19 cellular contexts compared by ENCODE assay signal in genomic region chr1:180311011-180311730, GRCh38.
DNase-seq lines count a peak whose midpoint lies in the region; ATAC-seq, FAIRE-seq and TF ChIP-seq lines count a peak whose summit lies in the region.
"Had no signal": no experiment of that assay in that cellular context is flagged by ENCODE, and none has a peak within 500 bp of the region (broad histone marks: within the 10 kb centered on the region; RNA-seq: fewer than 3 reads in every experiment).

No MANE protein-coding gene starts in this region.

- H4K91ac ChIP-seq in IMR-90 (ENCODE audit: insufficient read depth, low read depth, low read length), result peak overlapping the region; percentile 53; the same call in 1 of the 2 replicates

- peaks cover 3% of the 10 kb centered on the region; the same call in 1 of the 2 replicates for H3K36me3 ChIP-seq in IMR-90 (ENCODE audit: control insufficient read depth, insufficient read depth, low read length)

- TF ChIP-seq CTCF in IMR-90 (conservative IDR thresholded peaks at IDR 0.05; ENCODE audit: low read depth, low read length) (no peak), astrocyte of the spinal cord (IDR thresholded peaks at IDR 0.05; ENCODE audit: low read depth, low read length) (no peak), mesothelial cell of epicardium (IDR thresholded peaks at IDR 0.05; ENCODE audit: unreplicated experiment) (no peak)

- no peak overlapping the region for H4K5ac ChIP-seq in IMR-90 (ENCODE audit: low read depth, low read length)

- H2AK5ac ChIP-seq in IMR-90 (ENCODE audit: low read depth, low read length), result peak overlapping the region; percentile 24

- TF ChIP-seq POLR2A in IMR-90 (IDR thresholded peaks at IDR 0.05; ENCODE audit: low read depth, low read length), result no peak
- TF ChIP-seq POLR2A in GM12892 (IDR thresholded peaks at IDR 0.05; ENCODE audit: low read depth, low read length), result no peak

- CTCF ChIA-PET in IMR-90 (lab: Yijun Ruan, JAX), result no interaction called here
- CTCF ChIA-PET in T-cell (lab: Charles Lee), result interaction anchor here in 1 of 2 donors (0.5 kb wide), 1 partner anchor 903 kb away, joined by 9 read pairs; no protein-coding TSS in a partner anchor

- H3K18ac ChIP-seq in IMR-90 (ENCODE audit: low read depth, low read length), result no peak overlapping the region

- H3K4ac ChIP-seq in IMR-90 (ENCODE audit: low read depth, low read length), result peak overlapping the region; percentile 44

- no peak overlapping the region for H2AK9ac ChIP-seq in IMR-90 (replicated peaks; ENCODE audit: low read depth, low read length, poor library complexity)

- no peaks in the 10 kb centered on the region for H3K9me1 ChIP-seq in IMR-90 (ENCODE audit: insufficient read depth, low read length)

- 0 out of 2 replicates have a peak overlapping the region, but pooled peaks have one; percentile 14 for H3K23ac ChIP-seq in IMR-90 (ENCODE audit: low read depth, low read length)

- no peak for FAIRE-seq in GM12892 (lab: Jason Lieb, UNC)

- H3K9ac ChIP-seq in IMR-90 (ENCODE audit: low read depth, low read length), result no peak overlapping the region

- intact Hi-C loops in IMR-90 (cut with micrococcal nuclease), result no loop called here

- dilution Hi-C loops in IMR-90 (cut with HindIII; ENCODE audit: low sequenced_read_pairs, unreplicated experiment), result no loop called here

- H2BK5ac ChIP-seq in IMR-90 (ENCODE audit: low read depth, low read length, poor library complexity, severe bottlenecking), result peak overlapping the region; percentile 27

- no peak for TF ChIP-seq RAD21 in IMR-90 (IDR thresholded peaks at IDR 0.05; ENCODE audit: low read length)

- H3K4me1 Mint-ChIP-seq in mesothelial cell of epicardium (peaks cover 5% of the 10 kb centered on the region), T-cell (no peaks in the 10 kb centered on the region)
- H3K4me1 Mint-ChIP-seq: activated naive CD8-positive, alpha-beta T cell treated with anti-CD3 and anti-CD28 coated beads, Interleukin-2, amount 50 U/mL, for 24 hours had no signal

- no peaks in the 10 kb centered on the region for H3K9me3 ChIP-seq in IMR-90 (ENCODE audit: control insufficient read depth, insufficient read depth, low read length)

- H3K27ac Mint-ChIP-seq in mesothelial cell of epicardium, result peak overlapping the region; percentile 25
- no peak overlapping the region for H3K27ac Mint-ChIP-seq in T-cell
- H3K27ac Mint-ChIP-seq: activated naive CD8-positive, alpha-beta T cell treated with anti-CD3 and anti-CD28 coated beads, Interleukin-2, amount 50 U/mL, for 24 hours; natural killer cell; T-helper 2 cell treated with Interferon-gamma antibody and Interleukin-4, amounts not matched to agents 5 μg/mL and 100 μg/mL, for 36 hours had no signal

- DNase-seq in Daoy (ENCODE audit: low read depth) (peak; percentile 21), IMR-90 (peak; percentile 80), astrocyte of the spinal cord (ENCODE audit: low read depth, low spot score) (peak; percentile 29), mesothelial cell of epicardium (ENCODE audit: low spot score in 2 of 2, unreplicated experiment in 2 of 2) (no peak), GM12892 (ENCODE audit: insufficient read length) (no peak), iPS-NIHi11 (ENCODE audit: low spot score) (no peak), T-cell (no peak)
- DNase-seq: activated naive CD8-positive, alpha-beta T cell treated with anti-CD3 and anti-CD28 coated beads, Interleukin-2, amount 50 U/mL, for 24 hours; central memory CD4-positive, alpha-beta T cell; natural killer cell; NCI-H2029; NCI-H510A treated with DMSO at 0.1 percent for 48 hours; posterior cingulate gyrus; stimulated activated CD4-positive, alpha-beta T cell treated with anti-CD3 and anti-CD28 coated beads, Interleukin-4, amount 100 ng/mL, for 4 hours had no signal

- WGBS in IMR-90 (ENCODE audit: extremely low coverage in 2 of 2, insufficient read length in 1 of 2), 2 experiments, result 14% methylated on average over 1 of the region's 4 CpGs; no CpG with 5 or more reads in 1 of the 2 experiments

- peaks cover 7% of the 10 kb centered on the region; the same call in 1 of the 2 replicates for H4K20me1 ChIP-seq in IMR-90 (ENCODE audit: insufficient read depth, low read length)

- H3K4me3 Mint-ChIP-seq in mesothelial cell of epicardium (no peak overlapping the region), T-cell (no peak overlapping the region)
- H3K4me3 Mint-ChIP-seq: activated naive CD8-positive, alpha-beta T cell treated with anti-CD3 and anti-CD28 coated beads, Interleukin-2, amount 50 U/mL, for 24 hours; natural killer cell; T-helper 2 cell treated with Interferon-gamma antibody and Interleukin-4, amounts not matched to agents 5 μg/mL and 100 μg/mL, for 36 hours had no signal

- peak; percentile 46; the same call in 1 of the 2 replicates for ATAC-seq in IMR-90 (ENCODE audit: low read depth)
- ATAC-seq in GM21381 (IDR thresholded peaks at IDR 0.05; ENCODE audit: unreplicated experiment), result no peak
- no peak for ATAC-seq in T-cell (replicated peaks in 1 of 4)
- ATAC-seq: activated CD4-positive, CD25-positive, alpha-beta regulatory T cell treated with anti-CD3 and anti-CD28 coated beads, Interleukin-2, amount 50 U/mL, for 24 hours; activated naive CD8-positive, alpha-beta T cell treated with anti-CD3 and anti-CD28 coated beads, Interleukin-2, amount 50 U/mL, for 24 hours; natural killer cell had no signal

- H3K27me3 Mint-ChIP-seq in mesothelial cell of epicardium (ENCODE audit: low read depth) (no peaks in the 10 kb centered on the region), T-cell (no peaks in the 10 kb centered on the region)
- H3K27me3 Mint-ChIP-seq: activated naive CD8-positive, alpha-beta T cell treated with anti-CD3 and anti-CD28 coated beads, Interleukin-2, amount 50 U/mL, for 24 hours had no signal

- in situ Hi-C loops in IMR-90 (cut with MboI; ENCODE audit: low sequenced_read_pairs) (no loop called here), astrocyte of the spinal cord (cut with HindIII; ENCODE audit: low sequenced_read_pairs) (no loop called here)

- no peak overlapping the region for H2AFZ ChIP-seq in IMR-90 (replicated peaks; ENCODE audit: low read length, poor library complexity)

- H3K36me3 Mint-ChIP-seq in mesothelial cell of epicardium (peaks cover 19% of the 10 kb centered on the region), T-cell (peaks cover 63% of the 10 kb centered on the region)
- H3K36me3 Mint-ChIP-seq: natural killer cell had no signal

- BruUV-seq in IMR-90 (replicated peaks; lab: Mats Ljungman, UMichigan), result no TSS peak

- H3K4me2 ChIP-seq in IMR-90 (ENCODE audit: low read depth, low read length), result no peak overlapping the region; the same call in 1 of the 2 replicates
- H3K4me2 ChIP-seq: smooth muscle cell had no signal

- H3K27ac ChIP-seq in IMR-90 (ENCODE audit: insufficient read depth, low read length), result no peak overlapping the region

- peak overlapping the region; percentile 46; the same call in 1 of the 2 replicates for H3K14ac ChIP-seq in IMR-90 (replicated peaks; ENCODE audit: low read depth, low read length)

- POLR2A ChIA-PET in IMR-90 (lab: Charles Lee; ENCODE audit: unreplicated experiment), result no interaction called here
- POLR2A ChIA-PET in T-cell (lab: Charles Lee), result no interaction called here

- H3K9me3 Mint-ChIP-seq in mesothelial cell of epicardium (peaks cover 10% of the 10 kb centered on the region), T-cell (peaks cover 5 to 20% (median 8%) of the 10 kb centered on the region in 3 donors)

- no peak overlapping the region for H3K4me3 ChIP-seq in IMR-90 (ENCODE audit: insufficient read depth, low read depth, low read length)
- H3K4me3 ChIP-seq in astrocyte of the spinal cord (ENCODE audit: low read depth, low read length), result no peak overlapping the region
- H3K4me3 ChIP-seq: lung, smooth muscle cell had no signal

- H3K4me1 ChIP-seq in IMR-90 (ENCODE audit: control insufficient read depth, insufficient read depth, low read length), result peaks cover 7% of the 10 kb centered on the region

- H4K8ac ChIP-seq in IMR-90 (ENCODE audit: low read depth in 2 of 2, low read length in 2 of 2), result peak overlapping the region in 1 of 2 experiments; percentile 58; a peak in 2 of 4 replicates

- H3K79me1 ChIP-seq in IMR-90 (ENCODE audit: low read depth in 1 of 2, low read length in 2 of 2), result peaks cover 2 to 17% of the 10 kb centered on the region in 2 experiments; a peak in 2 of 4 replicates

- no peaks in the 10 kb centered on the region for H3K27me3 ChIP-seq in IMR-90 (ENCODE audit: control insufficient read depth, insufficient read depth, low read length)

- peak overlapping the region; percentile 8; the same call in 1 of the 2 replicates for H2BK20ac ChIP-seq in IMR-90 (ENCODE audit: low read depth, low read length)

- H3K56ac ChIP-seq in IMR-90 (ENCODE audit: extremely low read depth, insufficient read depth, low read length), result no peak overlapping the region

- peak overlapping the region; percentile 24; the same call in 1 of the 3 replicates for H2BK15ac ChIP-seq in IMR-90 (ENCODE audit: low read depth, low read length)

- peak overlapping the region; percentile 31 for H2BK120ac ChIP-seq in IMR-90 (ENCODE audit: low read depth, low read length)

TF ChIP-seq in IMR-90, 13 proteins besides CTCF, POLR2A, EP300 and RAD21:
- TF ChIP-seq CEBPB (IDR thresholded peaks at IDR 0.05; ENCODE audit: low read depth, low read length) (no peak), MXI1 (IDR thresholded peaks at IDR 0.05; ENCODE audit: borderline replicate concordance, low read depth, low read length) (no peak), NFE2L2 (IDR thresholded peaks at IDR 0.05; ENCODE audit: low read depth, low read length) (no peak)

Comparison
In these comparisons a context has a peak if more than half of its experiments do, and no peak if none do; other contexts are left out.
1. DNase-seq: peak in Daoy (single experiment), IMR-90 (single experiment) and astrocyte of the spinal cord (single experiment); none in mesothelial cell of epicardium (0 of 2), GM12892 (single experiment), iPS-NIHi11 (single experiment) and T-cell (0 of 34).